1 cellular context compared by ENCODE assay signal in genomic region chr2:202033317-202034248, GRCh38.
TF ChIP-seq lines count a peak whose summit lies in the region.

TSS of gene FZD7 (plus strand) at chr2:202033855. CDS start at chr2:202034648, 793 bp downstream.

TF ChIP-seq in GM23338, 12 proteins besides CTCF, POLR2A, EP300 and RAD21 (continued from another document):
- TF ChIP-seq POLR2AphosphoS5 (IDR thresholded peaks at IDR 0.05; ENCODE audit: low read depth), result peak; percentile 64
